Comparison of ENCODE assay signal across 8 cellular contexts in the genomic region with DNA sequence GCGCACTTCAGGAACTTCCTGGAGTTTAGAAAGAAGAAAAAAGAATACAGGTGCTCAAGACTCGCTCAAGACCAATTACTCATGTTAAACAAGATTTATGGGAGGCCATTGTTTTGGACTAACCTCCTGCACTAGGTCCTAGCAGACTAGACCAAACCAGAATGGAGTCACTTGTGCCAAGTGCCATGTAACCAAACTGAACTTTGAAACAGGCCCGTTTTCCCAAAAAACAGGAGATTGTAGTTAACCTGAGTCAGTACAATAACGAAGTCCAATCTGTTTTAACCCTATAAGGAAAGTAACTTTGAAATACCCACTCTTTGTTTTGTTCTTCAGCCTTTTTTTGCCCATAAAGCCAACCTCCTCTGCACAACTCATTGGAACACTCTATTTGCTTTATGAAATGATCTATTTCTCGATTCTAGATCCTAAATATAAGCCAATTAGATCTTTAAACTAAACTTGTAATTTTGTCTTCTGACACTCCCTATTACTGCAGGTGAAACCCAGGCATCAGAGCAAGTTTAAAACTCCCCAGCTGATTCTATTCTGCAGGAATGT. TPM values are rescaled to one million over a fixed set of nuclear protein-coding genes. Genes with fewer than 3 reads are reported as not detected.
DNase-seq lines count a peak whose midpoint lies in the region; ATAC-seq, FAIRE-seq and TF ChIP-seq lines count a peak whose summit lies in the region.

No MANE protein-coding gene starts in this region.

- H3K9me3 Mint-ChIP-seq in activated naive CD4-positive, alpha-beta T cell treated with anti-CD3 and anti-CD28 coated beads, Interleukin-2, amount 50 U/mL, for 72 hours, result peaks cover 9% of the 10 kb centered on the region in 2 donors

- H3K27me3 ChIP-seq in keratinocyte (ENCODE audit: control insufficient read depth, extremely low read depth, insufficient read depth, low read length), result no peaks in the 10 kb centered on the region

- peak; percentile 5 for FAIRE-seq in keratinocyte (lab: Jason Lieb, UNC)

- no peaks in the 10 kb centered on the region for H3K9me1 ChIP-seq in keratinocyte (ENCODE audit: control insufficient read depth, extremely low read depth, insufficient read depth, low read length)

- DNase-seq in NCI-H146 (lab: John Stamatoyannopoulos, UW) (peak; percentile 4), NCI-H146 treated with DMSO at 0.1 percent for 48 hours (lab: John Stamatoyannopoulos, UW; ENCODE audit: unreplicated experiment) (no peak), keratinocyte (ENCODE audit: low read depth, low spot score) (no peak), superior temporal gyrus (ENCODE audit: extremely low spot score) (peak; percentile 35), MV-4-11 (lab: John Stamatoyannopoulos, UW) (no peak), NCI-H187 (lab: John Stamatoyannopoulos, UW) (no peak)
- no peak for DNase-seq in activated naive CD4-positive, alpha-beta T cell treated with anti-CD3 and anti-CD28 coated beads, Interleukin-2, amount 50 U/mL, for 72 hours (ENCODE audit: low spot score in 2 of 2)

- H4K20me1 ChIP-seq in keratinocyte (ENCODE audit: control insufficient read depth, extremely low read depth, insufficient read depth, low read length), result no peaks in the 10 kb centered on the region

- no peaks in the 10 kb centered on the region for H3K9me3 ChIP-seq in keratinocyte (ENCODE audit: control insufficient read depth, low read depth, low read length)

- no peaks in the 10 kb centered on the region for H3K36me3 ChIP-seq in keratinocyte (ENCODE audit: control insufficient read depth in 2 of 2, extremely low read depth in 1 of 2, insufficient read depth in 2 of 2, low read length in 2 of 2)

- H3K4me1 ChIP-seq in keratinocyte (ENCODE audit: control insufficient read depth, extremely low read depth, insufficient read depth, low read length), result peaks cover 23% of the 10 kb centered on the region

- peaks cover 16% of the 10 kb centered on the region for H3K79me2 ChIP-seq in keratinocyte (ENCODE audit: control insufficient read depth, insufficient read depth, low read length)

- peak overlapping the region; percentile 78 for H3K27ac ChIP-seq in keratinocyte (ENCODE audit: control insufficient read depth, insufficient read depth, low read length)

- peak overlapping the region; percentile 76 for H3K9ac ChIP-seq in keratinocyte (ENCODE audit: control insufficient read depth, extremely low read depth, insufficient read depth, low read length)

- no peak for ATAC-seq in activated naive CD4-positive, alpha-beta T cell treated with anti-CD3 and anti-CD28 coated beads, Interleukin-2, amount 50 U/mL, for 72 hours
- ATAC-seq in HG03354 (IDR thresholded peaks at IDR 0.05; ENCODE audit: poor library complexity, severe bottlenecking, unreplicated experiment), result no peak

- H3K36me3 Mint-ChIP-seq in activated naive CD4-positive, alpha-beta T cell treated with anti-CD3 and anti-CD28 coated beads, Interleukin-2, amount 50 U/mL, for 72 hours, result peaks cover 7 to 10% of the 10 kb centered on the region in 2 donors

- H3K4me2 ChIP-seq in keratinocyte (ENCODE audit: control insufficient read depth, extremely low read depth, insufficient read depth, low read depth, low read length), result peak overlapping the region; percentile 86

- dilution Hi-C loops in keratinocyte (cut with MboI; ENCODE audit: extremely low pct_ligation_motif_present, low sequenced_read_pairs), result no loop called here

- peak overlapping the region; percentile 94 to 97 for H3K27ac Mint-ChIP-seq in activated naive CD4-positive, alpha-beta T cell treated with anti-CD3 and anti-CD28 coated beads, Interleukin-2, amount 50 U/mL, for 72 hours

- peak overlapping the region; percentile 84 to 92 (median 91) for H3K4me3 ChIP-seq in keratinocyte (ENCODE audit: control insufficient read depth in 2 of 3, extremely low read depth in 1 of 3, insufficient read depth in 2 of 3, low read depth in 1 of 3, low read length in 3 of 3)

- H2AFZ ChIP-seq in keratinocyte (ENCODE audit: control insufficient read depth, low read length), result peak overlapping the region; percentile 99

- TF ChIP-seq CTCF in keratinocyte (optimal IDR thresholded peaks at IDR 0.05 in 1 of 3, IDR thresholded peaks at IDR 0.05 in 1 of 3, conservative IDR thresholded peaks at IDR 0.05 in 1 of 3; ENCODE audit: extremely low read depth in 1 of 3, insufficient read depth in 2 of 3, low read length in 3 of 3), result no peak

RNA-seq across cellular contexts. Expression of gene NTPCR, which starts 0.7 kb away (rescaled TPM):
- total RNA-seq in activated naive CD4-positive, alpha-beta T cell treated with anti-CD3 and anti-CD28 coated beads, Interleukin-2, amount 50 U/mL, for 72 hours, result 10 to 100 TPM; 59.0 to 85.4 TPM
- 25.2 to 40.0 TPM (median 31.5 TPM) in 3 replicates for polyA plus RNA-seq in keratinocyte
- polyA plus RNA-seq in keratinocyte (2011; ENCODE audit: low read depth), result 18.1 TPM
- 33.7 and 42.9 TPM in 2 replicates for polyA plus RNA-seq in keratinocyte (2011; cell fraction: cytosol; rRNA removed)
- 16.6 and 17.1 TPM in 2 replicates for polyA plus RNA-seq in keratinocyte (2011; cell fraction: nucleus; rRNA removed)
- polyA plus RNA-seq in keratinocyte (2012; ENCODE audit: low replicate concordance), result 40.9 and 43.3 TPM in 2 replicates
- polyA minus RNA-seq in keratinocyte, result 3.7 to 11.9 TPM (median 9.1 TPM) in 3 replicates
- 14.0 TPM for polyA minus RNA-seq in keratinocyte (2011; cell fraction: cytosol; rRNA and poly(A)+ RNA removed)
- 4.6 and 6.2 TPM in 2 replicates for polyA minus RNA-seq in keratinocyte (2011; cell fraction: nucleus; rRNA and poly(A)+ RNA removed)

Comparison
In these comparisons a context has a peak if more than half of its experiments do, and no peak if none do; other contexts are left out.
1. DNase-seq: peak in NCI-H146 (single experiment) and superior temporal gyrus (single experiment); none in NCI-H146 treated with DMSO at 0.1 percent for 48 hours (single experiment), activated naive CD4-positive, alpha-beta T cell treated with anti-CD3 and anti-CD28 coated beads, Interleukin-2, amount 50 U/mL, for 72 hours (0 of 2), keratinocyte (single experiment), MV-4-11 (single experiment) and NCI-H187 (0 of 2).